In genomic region chr17:79951361-79952264, GRCh38 we compare ENCODE assay signal across 1 cellular context.
TF ChIP-seq lines count a peak whose summit lies in the region.

No MANE protein-coding gene starts in this region.

TF ChIP-seq in GM23338, 12 proteins besides CTCF, POLR2A, EP300 and RAD21 (continued from another document):
- TF ChIP-seq REST (IDR thresholded peaks at IDR 0.05; ENCODE audit: unreplicated experiment) (no peak), ZNF114 (CRISPR knock-in tag; IDR thresholded peaks at IDR 0.05) (no peak)
